Comparison of ENCODE assay signal across 11 cellular contexts in genomic region chr10:63286340-63286739, GRCh38.
DNase-seq lines count a peak whose midpoint lies in the region; ATAC-seq, FAIRE-seq and TF ChIP-seq lines count a peak whose summit lies in the region.
"Had no signal": no experiment of that assay in that cellular context is flagged by ENCODE, and none has a peak within 500 bp of the region (broad histone marks: within the 10 kb centered on the region; RNA-seq: fewer than 3 reads in every experiment).

No MANE protein-coding gene starts in this region.

- TF ChIP-seq POLR2A in K562 (conservative IDR thresholded peaks at IDR 0.05): no peak

- no peaks in the 10 kb centered on the region for H3K36me3 Mint-ChIP-seq in activated CD4-positive, alpha-beta T cell treated with anti-CD3 and anti-CD28 coated beads for 36 hours (ENCODE audit: low read depth)

- H3K9ac ChIP-seq in K562 (ENCODE audit: insufficient read depth in 1 of 2, low read depth in 2 of 2, low read length in 2 of 2): no peak overlapping the region

- WGBS in K562 (ENCODE audit: insufficient coverage, low coverage, missing lambda C conversion rate): 64% methylated on average over 5 of the region's 5 CpGs

- H2AFZ ChIP-seq in K562 (ENCODE audit: low read depth, low read length): no peak overlapping the region

- DNase-seq in K562 (ENCODE audit: extremely low read depth in 1 of 4, low spot score in 3 of 4): no peak
- DNase-seq in activated effector memory CD4-positive, alpha-beta T cell treated with anti-CD3 and anti-CD28 coated beads, Interleukin-2, amount 50 U/mL, for 16 hours: no peak
- DNase-seq in coronary artery (ENCODE audit: low spot score): no peak
- DNase-seq in activated CD4-positive, alpha-beta T cell treated with anti-CD3 and anti-CD28 coated beads for 36 hours: no peak
- DNase-seq in NCI-H146 (lab: John Stamatoyannopoulos, UW): no peak
- DNase-seq: activated T-cell treated with anti-CD3 and anti-CD28 coated beads, Interleukin-2, amount 50 U/mL, for 1 hour; NCI-H526 treated with DMSO at 0.1 percent for 48 hours had no signal

- H3K4me3 Mint-ChIP-seq in activated CD4-positive, alpha-beta T cell treated with anti-CD3 and anti-CD28 coated beads for 36 hours: no peak overlapping the region
- H3K4me3 Mint-ChIP-seq: neural crest cell had no signal

- H3K9me3 ChIP-seq in K562 (replicated peaks; ENCODE audit: control insufficient read depth, insufficient read depth, low read depth, low read length): no peaks in the 10 kb centered on the region

- intact Hi-C loops in K562 (cut with micrococcal nuclease): no loop called here
- intact Hi-C loops in activated CD4-positive, alpha-beta T cell treated with anti-CD3 and anti-CD28 coated beads for 36 hours (cut with DNase I, micrococcal nuclease): no loop called here

- peaks cover 2% of the 10 kb centered on the region for H3K4me1 Mint-ChIP-seq in activated CD4-positive, alpha-beta T cell treated with anti-CD3 and anti-CD28 coated beads for 36 hours
- H3K4me1 Mint-ChIP-seq: neural crest cell had no signal

- no peak overlapping the region for H3K4me2 ChIP-seq in K562 (ENCODE audit: insufficient read depth, low read length)

- H3K27ac ChIP-seq in K562 (ENCODE audit: extremely low read depth, low read depth, low read length) (no peak overlapping the region), coronary artery (no peak overlapping the region)

- no peaks in the 10 kb centered on the region for H3K9me3 Mint-ChIP-seq in activated CD4-positive, alpha-beta T cell treated with anti-CD3 and anti-CD28 coated beads for 36 hours (ENCODE audit: low read depth)

- peaks cover 26% of the 10 kb centered on the region for H3K79me2 ChIP-seq in K562 (ENCODE audit: control insufficient read depth, insufficient read depth, low read length)

- no TSS peak for BruUV-seq in K562 (replicated peaks; lab: Mats Ljungman, UMichigan)

- H3K4me3 ChIP-seq in K562: no peak overlapping the region
- no peak overlapping the region for H3K4me3 ChIP-seq in coronary artery

- no peak for FAIRE-seq in K562 (lab: Jason Lieb, UNC)

- ATAC-seq in GM18498 (IDR thresholded peaks at IDR 0.05; ENCODE audit: unreplicated experiment) (peak; percentile 63), GM21515 (IDR thresholded peaks at IDR 0.05; ENCODE audit: unreplicated experiment) (peak; percentile 57), HG03159 (IDR thresholded peaks at IDR 0.05; ENCODE audit: unreplicated experiment) (peak; percentile 55), K562 (peak; percentile 39)
- no peak for ATAC-seq in activated CD4-positive, alpha-beta T cell treated with anti-CD3 and anti-CD28 coated beads for 36 hours

- no peaks in the 10 kb centered on the region for H4K20me1 ChIP-seq in K562 (replicated peaks; ENCODE audit: control insufficient read depth, insufficient read depth, low read length)

- no peak for TF ChIP-seq EP300 in K562 (IDR thresholded peaks at IDR 0.05; ENCODE audit: low read length)

- H3K4me1 ChIP-seq in K562 (replicated peaks in 1 of 2; ENCODE audit: control insufficient read depth in 2 of 2, insufficient read depth in 2 of 2, low read length in 2 of 2): peaks cover 0 to 6% of the 10 kb centered on the region in 2 experiments; a peak in 2 of 5 replicates

- H3K36me3 ChIP-seq in K562 (ENCODE audit: control insufficient read depth, insufficient read depth, low read length): no peaks in the 10 kb centered on the region

- no peak for TF ChIP-seq CTCF in K562 (IDR thresholded peaks at IDR 0.05 in 2 of 3, conservative IDR thresholded peaks at IDR 0.05 in 1 of 3; ENCODE audit: insufficient read depth in 2 of 3, low read depth in 1 of 3, low read length in 3 of 3)
- no peak for TF ChIP-seq CTCF in coronary artery (IDR thresholded peaks at IDR 0.05)

- no peak for TF ChIP-seq RAD21 in K562 (CRISPR knock-in tag; conservative IDR thresholded peaks at IDR 0.05 in 1 of 2, IDR thresholded peaks at IDR 0.05 in 1 of 2)

- CTCF ChIA-PET in K562 (lab: Yijun Ruan, JAX; ENCODE audit: low intra/inter-chr PET ratio): no interaction called here
- CTCF ChIA-PET in activated CD4-positive, alpha-beta T cell treated with anti-CD3 and anti-CD28 coated beads for 36 hours (lab: Charles Lee): interaction anchor here (1.0 kb wide), 2 partner anchors 9 to 69 kb away, joined by 3 to 4 read pairs; no protein-coding TSS in a partner anchor

- H3K27ac Mint-ChIP-seq in activated CD4-positive, alpha-beta T cell treated with anti-CD3 and anti-CD28 coated beads for 36 hours: no peak overlapping the region

- H3K27me3 Mint-ChIP-seq in activated CD4-positive, alpha-beta T cell treated with anti-CD3 and anti-CD28 coated beads for 36 hours: no peaks in the 10 kb centered on the region

- POLR2A ChIA-PET in K562 (lab: Yijun Ruan, JAX): interaction anchor here (0.9 to 2.4 kb wide), 5 partner anchors 9 to 45 kb away, joined by 3 to 12 read pairs (median 4); no protein-coding TSS in a partner anchor
- POLR2A ChIA-PET in activated CD4-positive, alpha-beta T cell treated with anti-CD3 and anti-CD28 coated beads for 36 hours (lab: Charles Lee): interaction anchor here (0.6 to 0.7 kb wide), 2 partner anchors 13 to 19 kb away, joined by 3 read pairs; no protein-coding TSS in a partner anchor

- in situ Hi-C loops in K562 (cut with MboI): no loop called here

- no peaks in the 10 kb centered on the region for H3K27me3 ChIP-seq in K562 (ENCODE audit: control insufficient read depth in 2 of 2, insufficient read depth in 2 of 2, low read length in 2 of 2)

- H3K9me1 ChIP-seq in K562 (ENCODE audit: control insufficient read depth, insufficient read depth, low read length): no peaks in the 10 kb centered on the region

TF ChIP-seq in K562, 482 proteins besides CTCF, POLR2A, EP300 and RAD21:
- TF ChIP-seq KAT7 (CRISPR knock-in tag; IDR thresholded peaks at IDR 0.05; ENCODE audit: borderline replicate concordance) (no peak), ZNF57 (CRISPR knock-in tag; IDR thresholded peaks at IDR 0.05) (no peak), CAMTA2 (CRISPR knock-in tag; conservative IDR thresholded peaks at IDR 0.05) (no peak), LARP7 (IDR thresholded peaks at IDR 0.05) (no peak), ZFP36 (IDR thresholded peaks at IDR 0.05; ENCODE audit: low read depth, low read length, partially characterized antibody) (no peak), PCBP1 (IDR thresholded peaks at IDR 0.05; ENCODE audit: low read depth, low read length, poor library complexity, severe bottlenecking) (no peak), PPARD (CRISPR knock-in tag; IDR thresholded peaks at IDR 0.05) (no peak), XRCC3 (IDR thresholded peaks at IDR 0.05) (no peak), NR2C2 (CRISPR knock-in tag; IDR thresholded peaks at IDR 0.05) (no peak), NR2C2 (tag; IDR thresholded peaks at IDR 0.05) (no peak), TRIM25 (IDR thresholded peaks at IDR 0.05; ENCODE audit: borderline replicate concordance) (no peak), PYGO2 (tag; IDR thresholded peaks at IDR 0.05) (no peak), HES1 (IDR thresholded peaks at IDR 0.05; ENCODE audit: low read depth) (no peak), DDX20 (tag; IDR thresholded peaks at IDR 0.05; ENCODE audit: low read depth) (no peak)
